ENCODE assay signal across 8 cellular contexts in genomic region chr7:103348452-103348851, GRCh38. TPM values are rescaled to one million over a fixed set of nuclear protein-coding genes. Genes with fewer than 3 reads are reported as not detected.
DNase-seq lines count a peak whose midpoint lies in the region; ATAC-seq and TF ChIP-seq lines count a peak whose summit lies in the region.

No MANE protein-coding gene starts in this region.

- H3K9me2 ChIP-seq in MM.1S (replicated peaks; ENCODE audit: insufficient read depth, low read length) = no peaks in the 10 kb centered on the region

- H3K27ac ChIP-seq in CD4-positive, alpha-beta T cell (ENCODE audit: low read depth, low read length) = no peak overlapping the region
- H3K27ac ChIP-seq in MM.1S (ENCODE audit: low read length) = no peak overlapping the region
- H3K27ac ChIP-seq in coronary artery = peak overlapping the region in 1 of 2 donors; percentile 91

- no peak overlapping the region for H2AFZ ChIP-seq in MM.1S (ENCODE audit: low read length)

- peak overlapping the region; percentile 96 for H3K27ac Mint-ChIP-seq in CD4-positive, alpha-beta T cell
- H3K27ac Mint-ChIP-seq in nephron = peak overlapping the region; percentile 98

- DNase-seq in CD4-positive, alpha-beta T cell = no peak
- DNase-seq in MM.1S (no peak), coronary artery (ENCODE audit: low spot score) (no peak), NCI-H1105 (lab: John Stamatoyannopoulos, UW) (no peak), HT-29 (ENCODE audit: low spot score) (no peak)
- DNase-seq in stimulated activated CD4-positive, alpha-beta T cell treated with anti-CD3 and anti-CD28 coated beads, Interleukin-4, amount 100 ng/mL, for 1 hour = no peak

- peak overlapping the region; percentile 95; the same call in 1 of the 2 replicates for H3K9ac ChIP-seq in MM.1S (ENCODE audit: low read length)

- TF ChIP-seq CTCF in CD4-positive, alpha-beta T cell (IDR thresholded peaks at IDR 0.05) = no peak
- TF ChIP-seq CTCF in MM.1S (IDR thresholded peaks at IDR 0.05; ENCODE audit: low read length) (no peak), coronary artery (IDR thresholded peaks at IDR 0.05) (no peak), nephron (IDR thresholded peaks at IDR 0.05; ENCODE audit: unreplicated experiment in 3 of 3) (no peak)

- 0 out of 2 replicates have a peak, but pooled peaks cover 7% of the 10 kb centered on the region for H3K36me3 ChIP-seq in MM.1S (replicated peaks; ENCODE audit: insufficient read depth, low read length)

- no peak for ATAC-seq in CD4-positive, alpha-beta T cell (ENCODE audit: poor library complexity)
- ATAC-seq in GM19463 (IDR thresholded peaks at IDR 0.05; ENCODE audit: unreplicated experiment) = no peak

- peaks cover 23% of the 10 kb centered on the region for H3K4me1 ChIP-seq in MM.1S (ENCODE audit: low read length)

- peaks cover 35% of the 10 kb centered on the region for H3F3A ChIP-seq in MM.1S (ENCODE audit: insufficient read depth, low read length)

- H3K4me3 Mint-ChIP-seq in CD4-positive, alpha-beta T cell = peak overlapping the region; percentile 100
- H3K4me3 Mint-ChIP-seq in nephron = peak overlapping the region; percentile 95 to 100 (median 96)

- POLR2A ChIA-PET in CD4-positive, alpha-beta T cell (lab: Charles Lee) = interaction anchor here (1.1 to 1.3 kb wide), 4 partner anchors 36 to 1594 kb away, joined by 3 to 7 read pairs (median 4); partner anchors contain the start of genes ARMC10, FBXL13 and PMPCB

- peaks cover 82% of the 10 kb centered on the region for H3K79me2 ChIP-seq in MM.1S (ENCODE audit: low read length)

- no peaks in the 10 kb centered on the region for H3K27me3 ChIP-seq in CD4-positive, alpha-beta T cell (ENCODE audit: control insufficient read depth, insufficient read depth, low read length)
- no peaks in the 10 kb centered on the region for H3K27me3 ChIP-seq in MM.1S (replicated peaks; ENCODE audit: insufficient read depth, low read length)

- H3K4me1 Mint-ChIP-seq in CD4-positive, alpha-beta T cell (ENCODE audit: low read depth) = peaks cover 77% of the 10 kb centered on the region
- H3K4me1 Mint-ChIP-seq in nephron = peaks cover 51% of the 10 kb centered on the region

- intact Hi-C loops in CD4-positive, alpha-beta T cell (cut with DNase I, micrococcal nuclease) = no loop called here

- H3K27me3 Mint-ChIP-seq in CD4-positive, alpha-beta T cell = no peaks in the 10 kb centered on the region
- no peaks in the 10 kb centered on the region for H3K27me3 Mint-ChIP-seq in nephron (ENCODE audit: low read depth)

- peak overlapping the region; percentile 96 for H3K4me3 ChIP-seq in MM.1S (ENCODE audit: low read length)
- H3K4me3 ChIP-seq in coronary artery = peak overlapping the region; percentile 87

- peaks cover 23% of the 10 kb centered on the region for H4K20me1 ChIP-seq in MM.1S (ENCODE audit: insufficient read depth, low read length)

- no peaks in the 10 kb centered on the region for H3K9me3 ChIP-seq in CD4-positive, alpha-beta T cell (ENCODE audit: control insufficient read depth, low read length)
- no peaks in the 10 kb centered on the region for H3K9me3 ChIP-seq in MM.1S (replicated peaks; ENCODE audit: insufficient read depth, low read length)

- CTCF ChIA-PET in CD4-positive, alpha-beta T cell (lab: Charles Lee) = no interaction called here

- peak overlapping the region; percentile 92 for H3K4me2 ChIP-seq in MM.1S (ENCODE audit: low read depth, low read length)

- H3K9me3 Mint-ChIP-seq in CD4-positive, alpha-beta T cell = no peaks in the 10 kb centered on the region
- H3K9me3 Mint-ChIP-seq in nephron = no peaks in the 10 kb centered on the region

- peaks cover 55% of the 10 kb centered on the region for H3K36me3 Mint-ChIP-seq in CD4-positive, alpha-beta T cell (ENCODE audit: low read depth)
- H3K36me3 Mint-ChIP-seq in nephron (ENCODE audit: low read depth) = peaks cover 9% of the 10 kb centered on the region

RNA-seq across cellular contexts. Expression of gene PSMC2, which starts 1.0 kb away (rescaled TPM):
- 100 to 1,000 TPM; 101 to 102 TPM for total RNA-seq in CD4-positive, alpha-beta T cell
- 119 and 171 TPM in 2 replicates for total RNA-seq in HT-29 (2014; rRNA removed; shearing (Covaris generic))

RNA-seq across cellular contexts. Expression of gene DNAJC2, which starts 3.9 kb away (rescaled TPM):
- total RNA-seq in CD4-positive, alpha-beta T cell = 10 to 100 TPM; 72.0 to 77.4 TPM
- total RNA-seq in HT-29 (2014; rRNA removed; shearing (Covaris generic)) = 19.0 and 24.9 TPM in 2 replicates

RNA-seq across cellular contexts. Expression of gene PMPCB, which starts 51.2 kb away (rescaled TPM):
- 100 to 1,000 TPM; 101 to 103 TPM for total RNA-seq in CD4-positive, alpha-beta T cell
- 41.1 and 43.7 TPM in 2 replicates for total RNA-seq in HT-29 (2014; rRNA removed; shearing (Covaris generic))
